ENCODE assay signal across 27 cellular contexts in genomic region chr3:37140899-37141541, GRCh38.
"Had no signal": no experiment of that assay in that cellular context is flagged by ENCODE, and none has a peak within 500 bp of the region (broad histone marks: within the 10 kb centered on the region; RNA-seq: fewer than 3 reads in every experiment).

No MANE protein-coding gene starts in this region.

- H3K9me3 Mint-ChIP-seq: activated naive CD8-positive, alpha-beta T cell treated with anti-CD3 and anti-CD28 coated beads for 36 hours; activated T-cell treated with anti-CD3 and anti-CD28 coated beads, Interleukin-2, amount 50 U/mL, for 4 hours; nephron had no signal

- H3K27me3 Mint-ChIP-seq: activated naive CD8-positive, alpha-beta T cell treated with anti-CD3 and anti-CD28 coated beads for 36 hours; stimulated activated naive B cell treated with anti-CD40 and anti-IgM and Interleukin-4, amounts not matched to agents 10 μg/mL and 1 μg/mL and 100 μg/mL, for 72 hours had no signal

- H3K4me3 ChIP-seq: smooth muscle cell, testis, uterus had no signal

- H3K4me1 Mint-ChIP-seq: nephron had no signal

- H3K27ac Mint-ChIP-seq: activated naive CD8-positive, alpha-beta T cell treated with anti-CD3 and anti-CD28 coated beads for 36 hours; nephron; stimulated activated naive B cell treated with anti-CD40 and anti-IgM and Interleukin-4, amounts not matched to agents 10 μg/mL and 1 μg/mL and 100 μg/mL, for 72 hours had no signal

- H3K4me3 Mint-ChIP-seq: activated naive CD8-positive, alpha-beta T cell treated with anti-CD3 and anti-CD28 coated beads for 36 hours; activated T-cell treated with anti-CD3 and anti-CD28 coated beads, Interleukin-2, amount 50 U/mL, for 4 hours; nephron; stimulated activated naive B cell treated with anti-CD40 and anti-IgM and Interleukin-4, amounts not matched to agents 10 μg/mL and 1 μg/mL and 100 μg/mL, for 72 hours had no signal

- DNase-seq: activated CD4-positive, alpha-beta T cell treated with anti-CD3 and anti-CD28 coated beads for 4 hours; activated CD4-positive, alpha-beta T cell treated with anti-CD3 and anti-CD28 coated beads, Interleukin-2, amount 50 U/mL, for 48 hours; activated CD4-positive, CD25-positive, alpha-beta regulatory T cell; activated CD8-positive, alpha-beta memory T cell treated with anti-CD3 and anti-CD28 coated beads, Interleukin-2, amount 50 U/mL, for 48 hours; activated naive CD4-positive, alpha-beta T cell treated with Interleukin-2 at 50 U/mL for 16 hours; activated naive CD8-positive, alpha-beta T cell treated with anti-CD3 and anti-CD28 coated beads for 36 hours; activated T-cell treated with anti-CD3 and anti-CD28 coated beads, Interleukin-2, amount 50 U/mL, for 4 hours; central memory CD4-positive, alpha-beta T cell; dermis blood vessel endothelial cell; effector CD8-positive, alpha-beta T cell; erythroblast; foreskin fibroblast; hippocampal formation; mesenchymal stem cell; nucleus accumbens; stimulated activated CD4-positive, alpha-beta T cell treated with anti-CD3 and anti-CD28 coated beads, Interleukin-2, amount 100 ng/mL, for 48 hours; stimulated activated CD8-positive, alpha-beta memory T cell treated with anti-CD3 and anti-CD28 coated beads, Interleukin-4, amount 100 ng/mL, for 48 hours; stimulated activated naive B cell treated with anti-CD40 and anti-IgM and Interleukin-4, amounts not matched to agents 10 μg/mL and 1 μg/mL and 100 μg/mL, for 72 hours; T1000; testis; trophoblast cell; uterus had no signal

- ATAC-seq: activated T-cell treated with anti-CD3 and anti-CD28 coated beads, Interleukin-2, amount 50 U/mL, for 4 hours; sciatic nerve; stimulated activated naive B cell treated with anti-CD40 and anti-IgM and Interleukin-4, amounts not matched to agents 10 μg/mL and 1 μg/mL and 100 μg/mL, for 72 hours had no signal

- H3K36me3 ChIP-seq: uterus had no signal

- H3K27me3 ChIP-seq: testis, uterus had no signal

- H3K27ac ChIP-seq: parathyroid adenoma, testis, uterus had no signal

- H3K9me3 ChIP-seq: testis, uterus had no signal

- FAIRE-seq: astrocyte had no signal
